Comparison of ENCODE assay signal across 8 cellular contexts in genomic region chr20:43658068-43658722, GRCh38. TPM values are rescaled to one million over a fixed set of nuclear protein-coding genes. Genes with fewer than 3 reads are reported as not detected.
DNase-seq lines count a peak whose midpoint lies in the region; ATAC-seq and TF ChIP-seq lines count a peak whose summit lies in the region.

No MANE protein-coding gene starts in this region.

- H3K4me2 ChIP-seq in osteoblast (ENCODE audit: insufficient read depth, low read length): peak overlapping the region; percentile 94

- H3K27me3 ChIP-seq in endodermal cell (ENCODE audit: control insufficient read depth, insufficient read depth, low read length, poor library complexity, severe bottlenecking) (peaks cover 11% of the 10 kb centered on the region), osteoblast (ENCODE audit: insufficient read depth, low read length) (no peaks in the 10 kb centered on the region)

- H3K27ac ChIP-seq in endodermal cell (ENCODE audit: low read depth, low read length) (no peak overlapping the region), osteoblast (ENCODE audit: low read depth, low read length) (peak overlapping the region; percentile 69)

- peak overlapping the region; percentile 99 for H2AFZ ChIP-seq in osteoblast (ENCODE audit: low read length)

- H3K4me3 Mint-ChIP-seq in Calu3 (ENCODE audit: low read depth, unreplicated experiment) (peak overlapping the region; percentile 100), HFFc6 (peak overlapping the region; percentile 93), T-cell (peak overlapping the region; percentile 85 to 92 (median 88)), endodermal cell (peak overlapping the region; percentile 92)

- H3K9me3 ChIP-seq in endodermal cell (ENCODE audit: control insufficient read depth, low read length): no peaks in the 10 kb centered on the region
- H3K9me3 ChIP-seq in osteoblast (ENCODE audit: low read depth, low read length): no peaks in the 10 kb centered on the region

- H4K20me1 ChIP-seq in osteoblast (ENCODE audit: insufficient read depth, low read length): no peaks in the 10 kb centered on the region

- H3K36me3 Mint-ChIP-seq in Calu3 (ENCODE audit: insufficient read depth, unreplicated experiment) (peaks cover 17% of the 10 kb centered on the region), HFFc6 (ENCODE audit: low read depth) (no peaks in the 10 kb centered on the region), T-cell (no peaks in the 10 kb centered on the region), endodermal cell (ENCODE audit: low read depth) (no peaks in the 10 kb centered on the region)

- no peaks in the 10 kb centered on the region for H3K9me3 Mint-ChIP-seq in Calu3 (ENCODE audit: low read depth, unreplicated experiment)
- H3K9me3 Mint-ChIP-seq in HFFc6: no peaks in the 10 kb centered on the region
- no peaks in the 10 kb centered on the region for H3K9me3 Mint-ChIP-seq in T-cell
- no peaks in the 10 kb centered on the region for H3K9me3 Mint-ChIP-seq in endodermal cell

- no peaks in the 10 kb centered on the region for H3K4me1 ChIP-seq in endodermal cell (ENCODE audit: control insufficient read depth, insufficient read depth, low read length)
- peaks cover 6% of the 10 kb centered on the region for H3K4me1 ChIP-seq in osteoblast (ENCODE audit: insufficient read depth, low read length)

- H3K27me3 Mint-ChIP-seq in Calu3 (ENCODE audit: unreplicated experiment) (no peaks in the 10 kb centered on the region), HFFc6 (ENCODE audit: insufficient read depth) (no peaks in the 10 kb centered on the region), T-cell (no peaks in the 10 kb centered on the region), endodermal cell (ENCODE audit: insufficient read depth) (peaks cover 14% of the 10 kb centered on the region)

- H3K4me3 ChIP-seq in endodermal cell (ENCODE audit: low read length): peak overlapping the region; percentile 96
- peak overlapping the region; percentile 91 for H3K4me3 ChIP-seq in osteoblast (ENCODE audit: insufficient read depth, low read length)

- ATAC-seq in T-cell (replicated peaks in 1 of 4) (no peak), GM21515 (IDR thresholded peaks at IDR 0.05; ENCODE audit: unreplicated experiment) (no peak), HG03097 (IDR thresholded peaks at IDR 0.05; ENCODE audit: low FRiP score, unreplicated experiment) (no peak)

- 63 to 68% methylated on average over 5 to 11 of the region's 11 CpGs for WGBS in endodermal cell (ENCODE audit: insufficient coverage in 1 of 2, insufficient read length in 1 of 2), 2 experiments

- no peaks in the 10 kb centered on the region for H3K79me2 ChIP-seq in osteoblast (ENCODE audit: insufficient read depth, low read length)

- POLR2A ChIA-PET in T-cell (lab: Charles Lee): no interaction called here

- peak overlapping the region; percentile 95 for H3K27ac Mint-ChIP-seq in Calu3 (ENCODE audit: unreplicated experiment)
- H3K27ac Mint-ChIP-seq in HFFc6: peak overlapping the region; percentile 80
- H3K27ac Mint-ChIP-seq in T-cell: peak overlapping the region; percentile 74 to 93
- peak overlapping the region; percentile 99 for H3K27ac Mint-ChIP-seq in endodermal cell

- BruUV-seq in Calu3 (replicated peaks; lab: Mats Ljungman, UMichigan): no TSS peak

- intact Hi-C loops in Calu3 (cut with micrococcal nuclease; ENCODE audit: unreplicated experiment): no loop called here

- peak overlapping the region; percentile 88 for H3K9ac ChIP-seq in endodermal cell (ENCODE audit: extremely low read depth, low read length, poor library complexity, severe bottlenecking)

- H3K4me1 Mint-ChIP-seq in Calu3 (ENCODE audit: low read depth, unreplicated experiment): no peaks in the 10 kb centered on the region
- H3K4me1 Mint-ChIP-seq in HFFc6 (ENCODE audit: low read depth): peaks cover 23% of the 10 kb centered on the region
- peaks cover 7 to 14% (median 9%) of the 10 kb centered on the region in 3 donors for H3K4me1 Mint-ChIP-seq in T-cell
- peaks cover 2% of the 10 kb centered on the region for H3K4me1 Mint-ChIP-seq in endodermal cell

- TF ChIP-seq CTCF in Calu3 (IDR thresholded peaks at IDR 0.05; ENCODE audit: unreplicated experiment): no peak
- TF ChIP-seq CTCF in HFFc6 (IDR thresholded peaks at IDR 0.05): no peak; the same call in 1 of the 2 replicates
- TF ChIP-seq CTCF in endodermal cell (conservative IDR thresholded peaks at IDR 0.05): peak; percentile 55
- peak; percentile 29 for TF ChIP-seq CTCF in osteoblast (IDR thresholded peaks at IDR 0.05; ENCODE audit: extremely low read depth, low read depth, low read length)

- CTCF ChIA-PET in Calu3 (lab: Charles Lee) (no interaction called here), T-cell (lab: Charles Lee) (no interaction called here)

- no peaks in the 10 kb centered on the region for H3K36me3 ChIP-seq in endodermal cell (ENCODE audit: control insufficient read depth, insufficient read depth, low read length)
- no peaks in the 10 kb centered on the region for H3K36me3 ChIP-seq in osteoblast (ENCODE audit: insufficient read depth, low read length)

- DNase-seq in Calu3 (peak; percentile 46), HFFc6 (peak; percentile 77), T-cell (no peak), endodermal cell (peak; percentile 64), osteoblast (ENCODE audit: insufficient read length, low spot score, missing footprints) (peak; percentile 87), middle frontal gyrus (ENCODE audit: extremely low spot score, low spot score) (no peak)

RNA-seq across cellular contexts. Expression of gene MYBL2, which starts 8.7 kb away (rescaled TPM):
- total RNA-seq in Calu3 (2022) (113 and 125 TPM in 2 replicates), T-cell (1 to 10 TPM; 1.2 to 3.0 (median 1.4) TPM), endodermal cell (100 to 1,000 TPM; 139 to 182 TPM), osteoblast (1.8 and 2.5 TPM in 2 replicates)
- 10 to 100 TPM in 5 of 6 experiments, 1 to 10 TPM in 1; 8.9 to 20.4 (median 20.1) TPM for total RNA-seq in HFFc6 (2021; fragmentation: NEBNext Ultra II Directional; extraction: Animal tissue kit (Norgen Biotek cat#: 25700))
- 93.4 TPM for polyA plus RNA-seq in endodermal cell (2013, experiment 1 of 2)
- 93.2 TPM for polyA plus RNA-seq in endodermal cell (2013, experiment 2 of 2)

Comparison
In these comparisons a context has a peak if more than half of its experiments do, and no peak if none do; other contexts are left out.
1. DNase-seq: peak in Calu3 (single experiment), HFFc6 (single experiment), endodermal cell (single experiment) and osteoblast (single experiment); none in T-cell (0 of 34) and middle frontal gyrus (single experiment).
2. CTCF ChIP-seq: peak in endodermal cell (single experiment) and osteoblast (single experiment); none in Calu3 (single experiment) and HFFc6 (single experiment).
3. Peak in every context shown above with its lines, with median percentiles within 50 percentile points of each other: H3K27ac Mint-ChIP-seq and H3K4me3 Mint-ChIP-seq.